ENCODE assay signal across 22 cellular contexts in the genomic region with DNA sequence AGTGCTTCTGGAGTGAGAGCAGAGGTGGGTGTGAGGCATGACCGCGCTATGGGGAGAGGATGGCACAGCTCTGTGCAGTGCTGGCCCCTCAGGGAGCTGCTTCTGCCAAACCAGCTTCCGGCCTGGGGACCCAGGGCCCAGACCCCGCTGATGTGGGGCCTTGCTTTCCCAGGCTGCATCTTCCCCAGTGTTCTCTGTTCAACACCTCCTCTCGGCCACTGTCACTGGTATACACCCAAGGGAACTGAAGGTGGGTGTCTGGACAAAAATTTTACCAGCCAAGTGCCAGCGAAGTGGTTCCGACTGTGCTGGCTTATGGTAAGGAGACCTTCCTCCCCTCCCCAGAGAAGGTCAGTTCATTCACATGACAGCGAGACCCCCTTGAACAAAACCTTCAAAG. TPM values are rescaled to one million over a fixed set of nuclear protein-coding genes. Genes with fewer than 3 reads are reported as not detected.
"Had no signal": no experiment of that assay in that cellular context is flagged by ENCODE, and none has a peak within 500 bp of the region (broad histone marks: within the 10 kb centered on the region; RNA-seq: fewer than 3 reads in every experiment).

No MANE protein-coding gene starts in this region.

- H3K36me3 ChIP-seq: MG63, SJSA1 had no signal

- DNase-seq: IMR-90, Karpas-422, KG1, MG63, NCI-H1092 treated with DMSO at 0.1 percent for 48 hours, NCI-H1436, NCI-H187, NCI-H2029, NCI-H2081 treated with DMSO at 0.1 percent for 48 hours, NCI-H2171, NCI-H226, NCI-H446, NCI-H510A, NCI-H524 treated with DMSO at 0.1 percent for 48 hours, NCI-H69, NCI-H774, Right ventricle myocardium superior, RPMI8226, SIG-M5 had no signal

- H3K9me3 ChIP-seq: MG63, SJSA1 had no signal

- H3K4me1 ChIP-seq: SJSA1 had no signal

- ATAC-seq: HepG2 had no signal

- H3K4me3 ChIP-seq: MG63, SJSA1, SK-N-MC had no signal

- H3K27ac ChIP-seq: SJSA1, SK-N-MC had no signal

RNA-seq across cellular contexts. Expression of gene TMEM132B, which starts 58.2 kb away (rescaled TPM):
- polyA plus RNA-seq: HepG2 had no signal
